Comparison of ENCODE assay signal across 22 cellular contexts in the genomic region with DNA sequence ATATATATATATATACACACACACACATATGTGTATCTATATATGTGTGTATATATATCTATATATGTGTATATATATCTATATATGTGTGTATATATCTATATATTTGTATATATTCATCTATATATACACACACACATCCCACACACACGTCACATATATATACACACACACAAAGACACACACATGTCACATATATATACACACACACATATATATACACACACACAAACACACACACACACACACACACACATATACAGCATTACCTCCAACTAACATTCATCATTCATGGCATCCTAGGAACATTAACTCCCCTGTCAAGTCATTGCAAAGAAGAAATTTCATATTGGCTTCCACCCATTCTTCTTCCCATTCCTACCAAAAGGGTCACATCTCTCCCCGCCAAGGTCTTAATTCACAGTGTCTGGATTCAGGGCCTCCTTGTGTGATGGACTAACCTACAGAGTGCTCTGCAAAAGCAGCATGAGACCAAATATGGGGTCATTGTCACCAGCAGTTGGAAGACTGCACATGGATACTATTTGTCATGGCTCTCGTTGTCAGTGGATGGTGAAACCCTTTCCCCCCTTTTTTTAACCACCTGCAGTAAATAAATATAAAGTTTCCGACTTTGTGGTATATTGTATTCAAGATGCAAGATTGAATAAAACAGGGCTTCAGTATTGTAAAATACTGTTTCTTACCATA.
"Had no signal": no experiment of that assay in that cellular context is flagged by ENCODE, and none has a peak within 500 bp of the region (broad histone marks: within the 10 kb centered on the region; RNA-seq: fewer than 3 reads in every experiment).

No MANE protein-coding gene starts in this region.

- H3K4me3 ChIP-seq: dorsolateral prefrontal cortex, left lung, lung, prostate gland, spleen, stomach, uterus had no signal

- H2AFZ ChIP-seq: parathyroid adenoma had no signal

- H3K27me3 ChIP-seq: dorsolateral prefrontal cortex, left lung, stomach, uterus had no signal

- ATAC-seq: stimulated activated memory B cell treated with anti-CD40 and anti-IgM and Interleukin-4, amounts not matched to agents 10 μg/mL and 1 μg/mL and 100 μg/mL, for 72 hours had no signal

- H3K79me2 ChIP-seq: parathyroid adenoma had no signal

- H3K27ac ChIP-seq: dorsolateral prefrontal cortex, parathyroid adenoma had no signal

- H3K36me3 Mint-ChIP-seq: immature natural killer cell had no signal

- H3K9ac ChIP-seq: parathyroid adenoma had no signal

- H3K36me3 ChIP-seq: left lung, prostate gland, spleen, uterus had no signal

- H3K4me1 ChIP-seq: left lung, parathyroid adenoma, prostate gland, uterus had no signal

- H3K9me3 Mint-ChIP-seq: immature natural killer cell; nephron; stimulated activated memory B cell treated with anti-CD40 and anti-IgM and Interleukin-4, amounts not matched to agents 10 μg/mL and 1 μg/mL and 100 μg/mL, for 72 hours; type B pancreatic cell had no signal

- H3K4me1 Mint-ChIP-seq: immature natural killer cell; naive B cell; stimulated activated memory B cell treated with anti-CD40 and anti-IgM and Interleukin-4, amounts not matched to agents 10 μg/mL and 1 μg/mL and 100 μg/mL, for 72 hours had no signal

- H3K27me3 Mint-ChIP-seq: stimulated activated memory B cell treated with anti-CD40 and anti-IgM and Interleukin-4, amounts not matched to agents 10 μg/mL and 1 μg/mL and 100 μg/mL, for 72 hours; type B pancreatic cell had no signal

- FAIRE-seq: frontal cortex, keratinocyte had no signal

- H3K27ac Mint-ChIP-seq: immature natural killer cell; stimulated activated memory B cell treated with anti-CD40 and anti-IgM and Interleukin-4, amounts not matched to agents 10 μg/mL and 1 μg/mL and 100 μg/mL, for 72 hours; type B pancreatic cell had no signal

- DNase-seq: cortex of kidney; dorsolateral prefrontal cortex; effector CD8-positive, alpha-beta T cell; immature natural killer cell; left lung; mesendoderm; naive B cell; occipital lobe; retina; spleen; stimulated activated CD4-positive, alpha-beta T cell treated with anti-CD3 and anti-CD28 coated beads, Interleukin-15, amount 100 ng/mL, for 24 hours; stimulated activated CD4-positive, alpha-beta T cell treated with anti-CD3 and anti-CD28 coated beads, Interleukin-4, amount 100 ng/mL, for 24 hours; stomach; uterus had no signal

- H3K9me3 ChIP-seq: left lung, prostate gland, spleen, stomach, uterus had no signal

- H3K4me3 Mint-ChIP-seq: immature natural killer cell; naive B cell; nephron; stimulated activated memory B cell treated with anti-CD40 and anti-IgM and Interleukin-4, amounts not matched to agents 10 μg/mL and 1 μg/mL and 100 μg/mL, for 72 hours; type B pancreatic cell had no signal
